10 cellular contexts compared by ENCODE assay signal in genomic region chr7:148535227-148535626, GRCh38. TPM values are rescaled to one million over a fixed set of nuclear protein-coding genes. Genes with fewer than 3 reads are reported as not detected.
DNase-seq lines count a peak whose midpoint lies in the region; ATAC-seq, FAIRE-seq and TF ChIP-seq lines count a peak whose summit lies in the region.
"Had no signal": no experiment of that assay in that cellular context is flagged by ENCODE, and none has a peak within 500 bp of the region (broad histone marks: within the 10 kb centered on the region; RNA-seq: fewer than 3 reads in every experiment).

No MANE protein-coding gene starts in this region.

- no peak for TF ChIP-seq EP300 in A549 (IDR thresholded peaks at IDR 0.05)

- no peaks in the 10 kb centered on the region for H3F3A ChIP-seq in PC-3 (ENCODE audit: low read length, unreplicated experiment)

- H2AFZ ChIP-seq in PC-3 (ENCODE audit: low read length) = no peak overlapping the region

- peaks cover 31% of the 10 kb centered on the region for H3K27me3 Mint-ChIP-seq in activated naive CD8-positive, alpha-beta T cell treated with anti-CD3 and anti-CD28 coated beads, Interleukin-2, amount 10 ng/mL, durations not matched to agents 7 days and 5 days

- no peaks in the 10 kb centered on the region for H3K9me2 ChIP-seq in PC-3 (replicated peaks; ENCODE audit: low read length)

- no peak for FAIRE-seq in A549 (lab: Jason Lieb, UNC)
- FAIRE-seq in RCC 7860 (lab: Jason Lieb, UNC) = no peak
- FAIRE-seq: TTC549 had no signal

- TF ChIP-seq POLR2A in A549 (IDR thresholded peaks at IDR 0.05; ENCODE audit: low read length) = no peak

- WGBS in A549 (ENCODE audit: missing lambda C conversion rate) = 2% methylated on average over 9 of the region's 9 CpGs

- H3K4me3 Mint-ChIP-seq in activated naive CD8-positive, alpha-beta T cell treated with anti-CD3 and anti-CD28 coated beads, Interleukin-2, amount 10 ng/mL, durations not matched to agents 7 days and 5 days = peak overlapping the region; percentile 12

- TF ChIP-seq CTCF in A549 (IDR thresholded peaks at IDR 0.05) (no peak), GM20000 (IDR thresholded peaks at IDR 0.05; ENCODE audit: extremely low read depth, missing control alignments) (no peak), PC-3 (conservative IDR thresholded peaks at IDR 0.05; ENCODE audit: low read depth, low read length) (no peak)

- no peaks in the 10 kb centered on the region for H3K9me3 ChIP-seq in A549
- H3K9me3 ChIP-seq in PC-3 (ENCODE audit: low read length) = no peaks in the 10 kb centered on the region

- H3K4me2 ChIP-seq in A549 (peak overlapping the region; percentile 30), PC-3 (ENCODE audit: low read length) (no peak overlapping the region)

- POLR2A ChIA-PET in A549 (lab: Yijun Ruan, JAX) = no interaction called here
- POLR2A ChIA-PET in activated naive CD8-positive, alpha-beta T cell treated with anti-CD3 and anti-CD28 coated beads, Interleukin-2, amount 10 ng/mL, durations not matched to agents 7 days and 5 days (lab: Charles Lee) = no interaction called here
- POLR2A ChIA-PET in PC-3 (lab: Charles Lee; ENCODE audit: unreplicated experiment) = no interaction called here

- CTCF ChIA-PET in A549 (lab: Yijun Ruan, JAX) (no interaction called here), PC-3 (lab: Charles Lee) (no interaction called here)

- TF ChIP-seq RAD21 in A549 (conservative IDR thresholded peaks at IDR 0.05 in 1 of 2, IDR thresholded peaks at IDR 0.05 in 1 of 2) = 0 out of 5 replicates have a peak, but pooled peaks of 1 of the 2 experiments have one; percentile 14

- intact Hi-C loops in PC-3 (cut with micrococcal nuclease) = no loop called here

- H3K4me1 ChIP-seq in A549 (no peaks in the 10 kb centered on the region), PC-3 (ENCODE audit: insufficient read depth, low read length) (peaks cover 6% of the 10 kb centered on the region; the same call in 1 of the 2 replicates)

- H3K4me3 ChIP-seq in A549 (no peak overlapping the region), PC-3 (ENCODE audit: low read length) (no peak overlapping the region)

- no peak overlapping the region for H3K27ac ChIP-seq in A549
- H3K27ac ChIP-seq in PC-3 (ENCODE audit: low read length) = no peak overlapping the region

- H3K79me2 ChIP-seq in PC-3 (ENCODE audit: low read length) = no peaks in the 10 kb centered on the region

- H3K27ac Mint-ChIP-seq in activated naive CD8-positive, alpha-beta T cell treated with anti-CD3 and anti-CD28 coated beads, Interleukin-2, amount 10 ng/mL, durations not matched to agents 7 days and 5 days = no peak overlapping the region

- H3K9ac ChIP-seq in PC-3 (ENCODE audit: low read length) = no peak overlapping the region

- H3K9me3 Mint-ChIP-seq in activated naive CD8-positive, alpha-beta T cell treated with anti-CD3 and anti-CD28 coated beads, Interleukin-2, amount 10 ng/mL, durations not matched to agents 7 days and 5 days = peaks cover 2% of the 10 kb centered on the region

- no TSS peak for BruUV-seq in PC-3 (replicated peaks; lab: Mats Ljungman, UMichigan)

- H3K36me3 Mint-ChIP-seq in activated naive CD8-positive, alpha-beta T cell treated with anti-CD3 and anti-CD28 coated beads, Interleukin-2, amount 10 ng/mL, durations not matched to agents 7 days and 5 days = peaks cover 1% of the 10 kb centered on the region

- H3K4me1 Mint-ChIP-seq in activated naive CD8-positive, alpha-beta T cell treated with anti-CD3 and anti-CD28 coated beads, Interleukin-2, amount 10 ng/mL, durations not matched to agents 7 days and 5 days = peaks cover 8% of the 10 kb centered on the region

- ATAC-seq in A549 = peak; percentile 63 to 83; a peak in 5 of 6 replicates
- ATAC-seq in activated naive CD8-positive, alpha-beta T cell treated with anti-CD3 and anti-CD28 coated beads, Interleukin-2, amount 10 ng/mL, durations not matched to agents 7 days and 5 days (ENCODE audit: low read depth) = peak; percentile 66
- no peak for ATAC-seq in PC-3

- H3K36me3 ChIP-seq in PC-3 (ENCODE audit: low read depth, low read length) = no peaks in the 10 kb centered on the region

- H4K20me1 ChIP-seq in PC-3 (ENCODE audit: low read length) = no peaks in the 10 kb centered on the region

- DNase-seq in A549 (ENCODE audit: low read depth in 1 of 2, low spot score in 1 of 2) = peak in 1 of 2 experiments; percentile 11
- DNase-seq in GM20000 (ENCODE audit: low spot score) = peak; percentile 25
- peak; percentile 55 for DNase-seq in NCI-H1694 treated with DMSO at 0.1 percent for 48 hours (lab: John Stamatoyannopoulos, UW)
- no peak for DNase-seq in activated naive CD8-positive, alpha-beta T cell treated with anti-CD3 and anti-CD28 coated beads, Interleukin-2, amount 10 ng/mL, durations not matched to agents 7 days and 5 days
- DNase-seq in stimulated activated CD4-positive, alpha-beta T cell treated with anti-CD3 and anti-CD28 coated beads, Interleukin-12 subunit alpha, Interleukin-12 subunit beta, amount 100 ng/mL, for 48 hours (ENCODE audit: low read depth in 2 of 3, low spot score in 1 of 3) = peak; percentile 24 to 31 (median 28)
- no peak for DNase-seq in PC-3
- no peak for DNase-seq in RCC 7860 (ENCODE audit: low spot score)
- no peak for DNase-seq in 8988T

- H3K27me3 ChIP-seq in PC-3 (ENCODE audit: low read length) = peaks cover 19% of the 10 kb centered on the region

TF ChIP-seq in A549, 52 proteins besides CTCF, POLR2A, EP300 and RAD21:
- TF ChIP-seq, protein P1, sequence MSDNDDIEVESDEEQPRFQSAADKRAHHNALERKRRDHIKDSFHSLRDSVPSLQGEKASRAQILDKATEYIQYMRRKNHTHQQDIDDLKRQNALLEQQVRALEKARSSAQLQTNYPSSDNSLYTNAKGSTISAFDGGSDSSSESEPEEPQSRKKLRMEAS (IDR thresholded peaks at IDR 0.05) = no peak
- TF ChIP-seq TP53 (CRISPR knock-in tag; IDR thresholded peaks at IDR 0.05) = no peak

RNA-seq across cellular contexts. Expression of gene C7orf33, which starts 55.3 kb away (rescaled TPM):
- polyA plus RNA-seq in A549 (2011; rRNA removed) = not detected in 2 replicates
- polyA plus RNA-seq in A549 (2012; cell fraction: cytosol; rRNA removed) = not detected in 2 replicates
- not detected in 2 replicates for polyA plus RNA-seq in A549 (2012; cell fraction: nucleus; rRNA removed)
- not detected in 3 replicates for polyA plus RNA-seq in A549 (2017; fragmentation: RNase III; extraction: RNeasy Plus Mini Kit Qiagen cat#74134 plus additional on column Dnase treatment)
- polyA minus RNA-seq in A549 (2011; rRNA and poly(A)+ RNA removed) = not detected in 2 replicates
- not detected for total RNA-seq in activated naive CD8-positive, alpha-beta T cell treated with anti-CD3 and anti-CD28 coated beads, Interleukin-2, amount 10 ng/mL, durations not matched to agents 7 days and 5 days
- not detected in 2 replicates for total RNA-seq in PC-3 (2014; rRNA removed)
- total RNA-seq: subcutaneous adipose tissue had no signal

Comparison
In these comparisons a context has a peak if more than half of its experiments do, and no peak if none do; other contexts are left out.
1. DNase-seq: peak in GM20000 (single experiment), NCI-H1694 treated with DMSO at 0.1 percent for 48 hours (single experiment) and stimulated activated CD4-positive, alpha-beta T cell treated with anti-CD3 and anti-CD28 coated beads, Interleukin-12 subunit alpha, Interleukin-12 subunit beta, amount 100 ng/mL, for 48 hours (3 of 3); none in activated naive CD8-positive, alpha-beta T cell treated with anti-CD3 and anti-CD28 coated beads, Interleukin-2, amount 10 ng/mL, durations not matched to agents 7 days and 5 days (single experiment), PC-3 (single experiment), RCC 7860 (single experiment) and 8988T (single experiment).